Comparison of ENCODE assay signal across 8 cellular contexts in genomic region chr15:43776101-43776717, GRCh38. TPM values are rescaled to one million over a fixed set of nuclear protein-coding genes. Genes with fewer than 3 reads are reported as not detected.
DNase-seq lines count a peak whose midpoint lies in the region; ATAC-seq, FAIRE-seq and TF ChIP-seq lines count a peak whose summit lies in the region.

No MANE protein-coding gene starts in this region.

- no peak overlapping the region for H3K18ac ChIP-seq in trophoblast cell (ENCODE audit: low read length)

- no peak overlapping the region for H2BK120ac ChIP-seq in trophoblast cell (ENCODE audit: insufficient read depth, low read length, poor library complexity)

- TF ChIP-seq CTCF in fibroblast of pulmonary artery (IDR thresholded peaks at IDR 0.05; ENCODE audit: low read length, missing control alignments) = no peak

- no peak overlapping the region for H4K91ac ChIP-seq in trophoblast cell (ENCODE audit: low read depth, low read length)

- peak; percentile 61 for ATAC-seq in HG03280 (IDR thresholded peaks at IDR 0.05; ENCODE audit: unreplicated experiment)

- H4K8ac ChIP-seq in trophoblast cell (ENCODE audit: low read depth, low read length) = no peak overlapping the region

- no CpG with 5 or more reads among the region's 35 CpGs for WGBS in trophoblast cell (ENCODE audit: extremely low coverage, insufficient coverage, insufficient read length)

- no peak overlapping the region for H3K14ac ChIP-seq in trophoblast cell (ENCODE audit: low read length)

- no peak overlapping the region for H3K9ac ChIP-seq in trophoblast cell (ENCODE audit: low read length)

- peaks cover 3 to 12% of the 10 kb centered on the region in 2 experiments for H3K4me1 ChIP-seq in trophoblast cell (ENCODE audit: control insufficient read depth in 1 of 2, insufficient read depth in 2 of 2, low read length in 2 of 2)

- H3K4ac ChIP-seq in trophoblast cell (ENCODE audit: low read depth, low read length) = no peak overlapping the region

- no peak overlapping the region for H3K23ac ChIP-seq in trophoblast cell (ENCODE audit: low read length)

- H3K79me2 ChIP-seq in trophoblast cell (ENCODE audit: control insufficient read depth, insufficient read depth, low read length, poor library complexity) = no peaks in the 10 kb centered on the region

- no peaks in the 10 kb centered on the region for H3K9me3 ChIP-seq in trophoblast cell (ENCODE audit: insufficient read depth, low read depth, low read length)

- peak; percentile 95 for FAIRE-seq in GM19239 (lab: Jason Lieb, UNC)

- H3K79me1 ChIP-seq in trophoblast cell (ENCODE audit: low read length) = peaks cover 2% of the 10 kb centered on the region

- H4K12ac ChIP-seq in trophoblast cell (ENCODE audit: low read depth, low read length) = no peak overlapping the region

- peak overlapping the region; percentile 58 for H2AFZ ChIP-seq in trophoblast cell (ENCODE audit: insufficient read depth, low read length, poor library complexity)

- peak overlapping the region; percentile 73 for H3K4me2 ChIP-seq in trophoblast cell (ENCODE audit: low read length)

- H3K27me3 ChIP-seq in trophoblast cell (ENCODE audit: insufficient read depth, low read length) = no peaks in the 10 kb centered on the region

- no peak overlapping the region for H3K27ac ChIP-seq in trophoblast cell (ENCODE audit: low read depth, low read length)

- H2AK5ac ChIP-seq in trophoblast cell (ENCODE audit: low read length) = no peak overlapping the region

- no peak overlapping the region for H2BK5ac ChIP-seq in trophoblast cell (ENCODE audit: low read depth, low read length, poor library complexity)

- H3K36me3 ChIP-seq in trophoblast cell (ENCODE audit: control insufficient read depth in 1 of 2, insufficient read depth in 2 of 2, low read length in 2 of 2) = peaks cover 8 to 20% of the 10 kb centered on the region in 2 experiments

- H2BK12ac ChIP-seq in trophoblast cell (ENCODE audit: low read length) = no peak overlapping the region

- H3K4me3 ChIP-seq in fibroblast of pulmonary artery (replicated peaks; ENCODE audit: low read depth, low read length) = peak overlapping the region; percentile 79
- peak overlapping the region; percentile 61 for H3K4me3 ChIP-seq in trophoblast cell (ENCODE audit: low read depth, low read length)

- DNase-seq in COLO668 (lab: John Stamatoyannopoulos, UW; ENCODE audit: unreplicated experiment) (peak; percentile 65), GM19239 (ENCODE audit: insufficient read length, low spot score) (peak; percentile 49), fibroblast of pulmonary artery (ENCODE audit: low read depth) (no peak), trophoblast cell (peak in 1 of 2 donors; percentile 34), foreskin melanocyte (no peak), SHP77 treated with DMSO at 0.1 percent for 48 hours (lab: John Stamatoyannopoulos, UW) (no peak)
- DNase-seq in activated CD4-positive, alpha-beta T cell treated with anti-CD3 and anti-CD28 coated beads, Interleukin-2, amount 50 U/mL, for 48 hours = peak; percentile 23 to 35

RNA-seq across cellular contexts. Expression of gene ELL3, which starts 0.6 kb away (rescaled TPM):
- polyA plus RNA-seq in trophoblast cell (2013) = 1.5 and 1.7 TPM in 2 replicates

RNA-seq across cellular contexts. Expression of gene SERF2, which starts 15.9 kb away (rescaled TPM):
- polyA plus RNA-seq in trophoblast cell (2013) = 1,802 and 1,827 TPM in 2 replicates

RNA-seq across cellular contexts. Expression of gene SERINC4, which starts 23.8 kb away (rescaled TPM):
- 0.05 and 0.06 TPM in 2 replicates for polyA plus RNA-seq in trophoblast cell (2013)

RNA-seq across cellular contexts. Expression of gene HYPK, which starts 24.2 kb away (rescaled TPM):
- polyA plus RNA-seq in trophoblast cell (2013) = 134 TPM in 2 replicates

RNA-seq across cellular contexts. Expression of gene PDIA3, which starts 30.0 kb away (rescaled TPM):
- polyA plus RNA-seq in trophoblast cell (2013) = 1,066 and 1,100 TPM in 2 replicates

Comparison
In these comparisons a context has a peak if more than half of its experiments do, and no peak if none do; other contexts are left out.
1. DNase-seq: peak in COLO668 (single experiment), GM19239 (single experiment) and activated CD4-positive, alpha-beta T cell treated with anti-CD3 and anti-CD28 coated beads, Interleukin-2, amount 50 U/mL, for 48 hours (2 of 2); none in fibroblast of pulmonary artery (single experiment), foreskin melanocyte (single experiment) and SHP77 treated with DMSO at 0.1 percent for 48 hours (single experiment).